In the genomic region with DNA sequence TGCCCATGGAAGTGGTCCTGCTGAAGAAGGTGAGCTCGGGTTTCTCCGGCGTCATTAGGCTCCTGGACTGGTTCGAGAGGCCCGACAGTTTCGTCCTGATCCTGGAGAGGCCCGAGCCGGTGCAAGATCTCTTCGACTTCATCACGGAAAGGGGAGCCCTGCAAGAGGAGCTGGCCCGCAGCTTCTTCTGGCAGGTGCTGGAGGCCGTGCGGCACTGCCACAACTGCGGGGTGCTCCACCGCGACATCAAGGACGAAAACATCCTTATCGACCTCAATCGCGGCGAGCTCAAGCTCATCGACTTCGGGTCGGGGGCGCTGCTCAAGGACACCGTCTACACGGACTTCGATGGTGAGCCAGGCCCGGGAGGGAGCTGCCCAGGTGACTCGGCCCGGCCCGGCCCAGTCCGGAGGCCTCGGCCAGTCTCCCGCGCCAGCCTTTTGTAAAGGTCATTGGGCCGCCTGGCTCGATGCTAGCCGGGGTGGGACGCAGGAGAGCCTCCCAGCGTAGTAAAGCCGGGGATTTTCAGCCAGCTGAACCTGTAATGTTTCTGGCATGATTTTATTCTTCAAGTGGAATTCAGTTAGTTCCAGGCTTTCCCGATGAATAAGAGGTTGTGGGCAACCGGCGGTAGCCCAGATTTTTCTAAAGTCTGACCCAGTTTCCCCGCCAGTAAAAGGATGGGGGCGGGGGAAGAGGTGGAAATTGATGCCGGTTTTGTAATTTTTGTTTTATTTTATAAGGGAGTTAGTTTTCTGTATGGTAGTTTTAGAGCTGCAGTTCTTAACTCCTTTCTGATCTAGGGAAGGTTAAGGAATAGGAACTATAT, we compare ENCODE assay signal across 1 cellular context.
TF ChIP-seq lines count a peak whose summit lies in the region.

No MANE protein-coding gene starts in this region.

TF ChIP-seq in SK-N-SH, 30 proteins besides CTCF, POLR2A, EP300 and RAD21 (continued from another document):
- TF ChIP-seq, protein P1, sequence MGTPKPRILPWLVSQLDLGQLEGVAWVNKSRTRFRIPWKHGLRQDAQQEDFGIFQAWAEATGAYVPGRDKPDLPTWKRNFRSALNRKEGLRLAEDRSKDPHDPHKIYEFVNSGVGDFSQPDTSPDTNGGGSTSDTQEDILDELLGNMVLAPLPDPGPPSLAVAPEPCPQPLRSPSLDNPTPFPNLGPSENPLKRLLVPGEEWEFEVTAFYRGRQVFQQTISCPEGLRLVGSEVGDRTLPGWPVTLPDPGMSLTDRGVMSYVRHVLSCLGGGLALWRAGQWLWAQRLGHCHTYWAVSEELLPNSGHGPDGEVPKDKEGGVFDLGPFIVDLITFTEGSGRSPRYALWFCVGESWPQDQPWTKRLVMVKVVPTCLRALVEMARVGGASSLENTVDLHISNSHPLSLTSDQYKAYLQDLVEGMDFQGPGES (IDR thresholded peaks at IDR 0.05; ENCODE audit: low read depth, low read length) = no peak
- TF ChIP-seq TCF12 (IDR thresholded peaks at IDR 0.05) (0 out of 2 replicates have a peak, but pooled peaks have one; percentile 22), JUND (IDR thresholded peaks at IDR 0.05) (no peak), TAF1 (IDR thresholded peaks at IDR 0.05; ENCODE audit: borderline replicate concordance, low read depth, low read length) (no peak), CHD2 (IDR thresholded peaks at IDR 0.05; ENCODE audit: low read length, partially characterized antibody) (no peak), RFX5 (IDR thresholded peaks at IDR 0.05; ENCODE audit: low read length) (no peak), MEF2A (IDR thresholded peaks at IDR 0.05; ENCODE audit: borderline replicate concordance, low read depth) (no peak), SIN3A (IDR thresholded peaks at IDR 0.05; ENCODE audit: borderline replicate concordance, low read depth, low read length) (no peak; the same call in 1 of the 2 replicates), POLR2AphosphoS5 (IDR thresholded peaks at IDR 0.05; ENCODE audit: low read depth, low read length) (no peak), SMC3 (IDR thresholded peaks at IDR 0.05; ENCODE audit: low read depth, low read length) (peak; percentile 7; the same call in 1 of the 2 replicates), RXRA (IDR thresholded peaks at IDR 0.05; ENCODE audit: borderline replicate concordance, low read depth) (no peak), MXI1 (IDR thresholded peaks at IDR 0.05; ENCODE audit: low read depth, low read length) (no peak), GABPA (IDR thresholded peaks at IDR 0.05; ENCODE audit: low read depth) (no peak), ELF1 (IDR thresholded peaks at IDR 0.05) (no peak), GATA2 (CRISPR knock-in tag; IDR thresholded peaks at IDR 0.05) (peak; percentile 21; the same call in 1 of the 2 replicates), NRF1 (IDR thresholded peaks at IDR 0.05; ENCODE audit: low read depth, low read length) (no peak), FOSL2 (IDR thresholded peaks at IDR 0.05; ENCODE audit: borderline replicate concordance, low read depth) (no peak), FOXJ3 (CRISPR knock-in tag; IDR thresholded peaks at IDR 0.05) (no peak), EZH2phosphoT487 (IDR thresholded peaks at IDR 0.05; ENCODE audit: borderline replicate concordance, low read depth) (no peak), NFIC (IDR thresholded peaks at IDR 0.05; ENCODE audit: borderline replicate concordance) (0 out of 2 replicates have a peak, but pooled peaks have one; percentile 4)
- TF ChIP-seq, protein P2, sequence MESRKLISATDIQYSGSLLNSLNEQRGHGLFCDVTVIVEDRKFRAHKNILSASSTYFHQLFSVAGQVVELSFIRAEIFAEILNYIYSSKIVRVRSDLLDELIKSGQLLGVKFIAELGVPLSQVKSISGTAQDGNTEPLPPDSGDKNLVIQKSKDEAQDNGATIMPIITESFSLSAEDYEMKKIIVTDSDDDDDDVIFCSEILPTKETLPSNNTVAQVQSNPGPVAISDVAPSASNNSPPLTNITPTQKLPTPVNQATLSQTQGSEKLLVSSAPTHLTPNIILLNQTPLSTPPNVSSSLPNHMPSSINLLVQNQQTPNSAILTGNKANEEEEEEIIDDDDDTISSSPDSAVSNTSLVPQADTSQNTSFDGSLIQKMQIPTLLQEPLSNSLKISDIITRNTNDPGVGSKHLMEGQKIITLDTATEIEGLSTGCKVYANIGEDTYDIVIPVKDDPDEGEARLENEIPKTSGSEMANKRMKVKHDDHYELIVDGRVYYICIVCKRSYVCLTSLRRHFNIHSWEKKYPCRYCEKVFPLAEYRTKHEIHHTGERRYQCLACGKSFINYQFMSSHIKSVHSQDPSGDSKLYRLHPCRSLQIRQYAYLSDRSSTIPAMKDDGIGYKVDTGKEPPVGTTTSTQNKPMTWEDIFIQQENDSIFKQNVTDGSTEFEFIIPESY (IDR thresholded peaks at IDR 0.05; ENCODE audit: borderline replicate concordance, low read depth) = no peak
- TF ChIP-seq, protein P3, sequence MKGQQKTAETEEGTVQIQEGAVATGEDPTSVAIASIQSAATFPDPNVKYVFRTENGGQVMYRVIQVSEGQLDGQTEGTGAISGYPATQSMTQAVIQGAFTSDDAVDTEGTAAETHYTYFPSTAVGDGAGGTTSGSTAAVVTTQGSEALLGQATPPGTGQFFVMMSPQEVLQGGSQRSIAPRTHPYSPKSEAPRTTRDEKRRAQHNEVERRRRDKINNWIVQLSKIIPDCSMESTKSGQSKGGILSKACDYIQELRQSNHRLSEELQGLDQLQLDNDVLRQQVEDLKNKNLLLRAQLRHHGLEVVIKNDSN (IDR thresholded peaks at IDR 0.05; ENCODE audit: borderline replicate concordance, low read depth) = no peak
- TF ChIP-seq, protein P4, sequence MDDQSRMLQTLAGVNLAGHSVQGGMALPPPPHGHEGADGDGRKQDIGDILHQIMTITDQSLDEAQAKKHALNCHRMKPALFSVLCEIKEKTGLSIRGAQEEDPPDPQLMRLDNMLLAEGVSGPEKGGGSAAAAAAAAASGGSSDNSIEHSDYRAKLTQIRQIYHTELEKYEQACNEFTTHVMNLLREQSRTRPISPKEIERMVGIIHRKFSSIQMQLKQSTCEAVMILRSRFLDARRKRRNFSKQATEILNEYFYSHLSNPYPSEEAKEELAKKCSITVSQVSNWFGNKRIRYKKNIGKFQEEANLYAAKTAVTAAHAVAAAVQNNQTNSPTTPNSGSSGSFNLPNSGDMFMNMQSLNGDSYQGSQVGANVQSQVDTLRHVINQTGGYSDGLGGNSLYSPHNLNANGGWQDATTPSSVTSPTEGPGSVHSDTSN (IDR thresholded peaks at IDR 0.05) = no peak
- TF ChIP-seq, protein P5, sequence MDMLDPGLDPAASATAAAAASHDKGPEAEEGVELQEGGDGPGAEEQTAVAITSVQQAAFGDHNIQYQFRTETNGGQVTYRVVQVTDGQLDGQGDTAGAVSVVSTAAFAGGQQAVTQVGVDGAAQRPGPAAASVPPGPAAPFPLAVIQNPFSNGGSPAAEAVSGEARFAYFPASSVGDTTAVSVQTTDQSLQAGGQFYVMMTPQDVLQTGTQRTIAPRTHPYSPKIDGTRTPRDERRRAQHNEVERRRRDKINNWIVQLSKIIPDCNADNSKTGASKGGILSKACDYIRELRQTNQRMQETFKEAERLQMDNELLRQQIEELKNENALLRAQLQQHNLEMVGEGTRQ (IDR thresholded peaks at IDR 0.05; ENCODE audit: borderline replicate concordance, low read depth, low read length) = no peak
- TF ChIP-seq, protein P6, sequence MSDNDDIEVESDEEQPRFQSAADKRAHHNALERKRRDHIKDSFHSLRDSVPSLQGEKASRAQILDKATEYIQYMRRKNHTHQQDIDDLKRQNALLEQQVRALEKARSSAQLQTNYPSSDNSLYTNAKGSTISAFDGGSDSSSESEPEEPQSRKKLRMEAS (IDR thresholded peaks at IDR 0.05; ENCODE audit: low read depth) = no peak
